Comparison of ENCODE assay signal across 17 cellular contexts in the genomic region with DNA sequence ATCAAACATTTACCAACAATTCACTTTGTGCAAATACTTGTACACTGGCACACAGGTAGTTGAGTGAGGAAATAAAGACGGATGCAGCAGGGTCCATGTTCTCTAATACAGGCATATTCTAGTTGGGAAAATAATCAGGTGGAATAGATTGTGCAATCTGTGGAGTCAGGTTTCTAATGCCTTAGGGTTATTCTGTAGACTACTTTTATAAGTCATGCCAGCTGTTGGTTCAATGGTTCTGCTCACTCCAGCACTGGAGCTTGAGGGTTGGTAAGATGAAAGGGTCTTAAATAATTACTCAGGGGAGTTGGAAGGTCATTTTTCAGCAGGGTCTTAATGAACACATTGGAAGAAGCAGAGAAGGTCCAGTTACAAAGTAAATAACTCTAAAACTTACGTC.
"Had no signal": no experiment of that assay in that cellular context is flagged by ENCODE, and none has a peak within 500 bp of the region (broad histone marks: within the 10 kb centered on the region; RNA-seq: fewer than 3 reads in every experiment).

No MANE protein-coding gene starts in this region.

- DNase-seq: activated CD4-positive, alpha-beta memory T cell treated with anti-CD3 and anti-CD28 coated beads for 36 hours; activated CD4-positive, alpha-beta T cell treated with anti-CD3 and anti-CD28 coated beads for 1 hour; activated gamma-delta T cell; activated naive CD8-positive, alpha-beta T cell treated with anti-CD3 and anti-CD28 coated beads, Interleukin-2, amount 10 ng/mL, durations not matched to agents 7 days and 5 days; activated T-cell treated with anti-CD3 and anti-CD28 coated beads, Interleukin-2, amount 50 U/mL, for 4 hours; anterior cingulate cortex; dorsolateral prefrontal cortex; gastrocnemius medialis; heart right ventricle; left ventricle myocardium superior; mesenchymal stem cell; stimulated activated CD4-positive, alpha-beta T cell treated with anti-CD3 and anti-CD28 coated beads, Interleukin-4, amount 100 ng/mL, for 1 hour; stimulated activated CD8-positive, alpha-beta memory T cell treated with anti-CD3 and anti-CD28 coated beads, Interleukin-4, amount 100 ng/mL, for 48 hours; stimulated activated naive CD8-positive, alpha-beta T cell treated with anti-CD3 and anti-CD28 coated beads, Interleukin-15, amount 100 ng/mL, for 72 hours; T-helper 9 cell; testis; upper lobe of right lung had no signal
